Comparison of ENCODE assay signal across 11 cellular contexts in genomic region chr11:128424867-128425285, GRCh38.
DNase-seq lines count a peak whose midpoint lies in the region; ATAC-seq, FAIRE-seq and TF ChIP-seq lines count a peak whose summit lies in the region.
"Had no signal": no experiment of that assay in that cellular context is flagged by ENCODE, and none has a peak within 500 bp of the region (broad histone marks: within the 10 kb centered on the region; RNA-seq: fewer than 3 reads in every experiment).

No MANE protein-coding gene starts in this region.

- H3K79me2 ChIP-seq in HepG2 (ENCODE audit: insufficient read depth, low read length): no peaks in the 10 kb centered on the region

- no peak for TF ChIP-seq RAD21 in HepG2 (CRISPR knock-in tag; IDR thresholded peaks at IDR 0.05)

- H2AFZ ChIP-seq in HepG2 (ENCODE audit: low read length): no peak overlapping the region

- 72 to 80% methylated on average over 5 to 8 of the region's 8 CpGs for WGBS in body of pancreas, 2 donors
- 0% methylated on average over 1 of the region's 8 CpGs for WGBS in HepG2 (ENCODE audit: low lambda C conversion rate)
- WGBS in small intestine, 3 donors: 16 to 47% (median 36%) methylated on average over 8 of the region's 8 CpGs

- intact Hi-C loops in body of pancreas (cut with DNase I): no loop called here
- intact Hi-C loops in HepG2 (cut with micrococcal nuclease; ENCODE audit: unreplicated experiment): loop anchor here (2.0 kb wide), 1 partner anchor 24 kb away; no protein-coding TSS in a partner anchor

- H3K27ac ChIP-seq in body of pancreas: peak overlapping the region in 2 of 4 donors; percentile 58 to 62
- H3K27ac ChIP-seq in HepG2 (ENCODE audit: extremely low read length, insufficient read depth, low read length): peak overlapping the region; percentile 73
- H3K27ac ChIP-seq in small intestine (ENCODE audit: low read depth in 1 of 2, low read length in 1 of 2): peak overlapping the region; percentile 91

- TF ChIP-seq POLR2A in body of pancreas (IDR thresholded peaks at IDR 0.05) (no peak), HepG2 (IDR thresholded peaks at IDR 0.05; ENCODE audit: insufficient read depth in 1 of 2, low read depth in 2 of 2, low read length in 2 of 2) (0 out of 4 replicates have a peak, but pooled peaks of 1 of the 2 experiments have one; percentile 39)

- H3K9me3 ChIP-seq in body of pancreas (no peaks in the 10 kb centered on the region), HepG2 (ENCODE audit: low read length) (no peaks in the 10 kb centered on the region), small intestine (ENCODE audit: control insufficient read depth, low read depth) (no peaks in the 10 kb centered on the region)

- TF ChIP-seq CTCF in body of pancreas (IDR thresholded peaks at IDR 0.05) (no peak), HepG2 (CRISPR knock-in tag; IDR thresholded peaks at IDR 0.05) (no peak)

- H3K9ac ChIP-seq in HepG2 (ENCODE audit: insufficient read depth, low read depth, low read length): peak overlapping the region; percentile 75

- FAIRE-seq in HepG2 (lab: Jason Lieb, UNC) (peak; percentile 49), small intestine (lab: Jason Lieb, UNC) (no peak)

- H3K27me3 ChIP-seq in body of pancreas (no peaks in the 10 kb centered on the region), HepG2 (ENCODE audit: control insufficient read depth in 1 of 2, insufficient read depth in 2 of 2, low read length in 2 of 2) (no peaks in the 10 kb centered on the region), small intestine (ENCODE audit: control insufficient read depth in 2 of 2, insufficient read depth in 2 of 2, low read length in 2 of 2) (no peaks in the 10 kb centered on the region)

- DNase-seq in HT-29 (ENCODE audit: low spot score): peak; percentile 87
- peak; percentile 72 to 82 (median 76) for DNase-seq in body of pancreas
- peak; percentile 84 for DNase-seq in HepG2 (ENCODE audit: low spot score)
- peak; percentile 97 for DNase-seq in small intestine
- no peak for DNase-seq in cerebellar cortex (ENCODE audit: low spot score)
- no peak for DNase-seq in kidney glomerular epithelial cell (lab: John Stamatoyannopoulos, UW)
- DNase-seq: activated gamma-delta T cell treated with Interleukin-2 at 50 U/mL for 16 hours, NCI-H2081 treated with DMSO at 0.1 percent for 48 hours, posterior cingulate gyrus had no signal

- H3K4me3 ChIP-seq in body of pancreas (no peak overlapping the region), HepG2 (replicated peaks in 1 of 3; ENCODE audit: insufficient read depth in 1 of 3, low read depth in 2 of 3, low read length in 3 of 3) (peak overlapping the region; percentile 17 to 56 (median 28); a peak in 5 of 6 replicates), small intestine (ENCODE audit: low read depth in 1 of 2, low read length in 2 of 2) (no peak overlapping the region)

- peak overlapping the region; percentile 75 for H3K4me2 ChIP-seq in HepG2 (ENCODE audit: low read depth, low read length)

- ATAC-seq in body of pancreas (peak; percentile 89), HepG2 (peak; percentile 98), HG03108 (IDR thresholded peaks at IDR 0.05; ENCODE audit: unreplicated experiment) (no peak), GM19324 (IDR thresholded peaks at IDR 0.05; ENCODE audit: low FRiP score, unreplicated experiment) (no peak)

- no TSS peak for BruUV-seq in HepG2 (replicated peaks; lab: Mats Ljungman, UMichigan)

- in situ Hi-C loops in HepG2 (cut with HindIII; ENCODE audit: extremely low pct_ligation_motif_present, low pct_unique_long_range_greater_than_20kb): no loop called here

- POLR2A ChIA-PET in HepG2 (lab: Yijun Ruan, JAX): interaction anchor here (0.7 to 1.7 kb wide), 6 partner anchors 22 to 91 kb away, joined by 3 to 13 read pairs (median 4); no protein-coding TSS in a partner anchor

- TF ChIP-seq EP300 in HepG2 (IDR thresholded peaks at IDR 0.05; ENCODE audit: low read depth in 2 of 2, low read length in 2 of 2): peak in 1 of 2 experiments; percentile 41; a peak in 2 of 4 replicates
- TF ChIP-seq EP300 in HepG2 (CRISPR knock-in tag; IDR thresholded peaks at IDR 0.05; ENCODE audit: borderline replicate concordance): no peak

- CTCF ChIA-PET in HepG2 (lab: Yijun Ruan, JAX; ENCODE audit: low intra/inter-chr PET ratio, low total read pairs): no interaction called here

- H4K20me1 ChIP-seq in HepG2 (ENCODE audit: insufficient read depth, low read length): no peaks in the 10 kb centered on the region

- H3K36me3 ChIP-seq in body of pancreas (replicated peaks in 1 of 2; ENCODE audit: insufficient read depth in 1 of 2, low read depth in 2 of 2): no peaks in the 10 kb centered on the region
- H3K36me3 ChIP-seq in HepG2 (replicated peaks in 1 of 2; ENCODE audit: control insufficient read depth in 1 of 2, insufficient read depth in 2 of 2, low read length in 2 of 2): no peaks in the 10 kb centered on the region
- H3K36me3 ChIP-seq in small intestine (ENCODE audit: control insufficient read depth in 2 of 2, insufficient read depth in 2 of 2, low read length in 2 of 2): no peaks in the 10 kb centered on the region

- H3K4me1 ChIP-seq in body of pancreas: peaks cover 13% of the 10 kb centered on the region
- H3K4me1 ChIP-seq in HepG2 (ENCODE audit: insufficient read depth, low read length): peaks cover 20% of the 10 kb centered on the region
- H3K4me1 ChIP-seq in small intestine (ENCODE audit: control insufficient read depth in 2 of 2, insufficient read depth in 1 of 2, low read depth in 1 of 2, low read length in 1 of 2): peaks cover 0 to 5% of the 10 kb centered on the region in 2 donors

TF ChIP-seq in HepG2, 621 proteins besides CTCF, POLR2A, EP300 and RAD21 (continues in another document):
- TF ChIP-seq MXD1 (CRISPR knock-in tag; IDR thresholded peaks at IDR 0.05): no peak
- TF ChIP-seq FOXJ3 (CRISPR knock-in tag; IDR thresholded peaks at IDR 0.05; ENCODE audit: borderline replicate concordance): peak; percentile 86
- no peak for TF ChIP-seq SKIL (CRISPR knock-in tag; IDR thresholded peaks at IDR 0.05; ENCODE audit: borderline replicate concordance)
- no peak for TF ChIP-seq ZKSCAN5 (CRISPR knock-in tag; IDR thresholded peaks at IDR 0.05)
- TF ChIP-seq HIC2 (CRISPR knock-in tag; IDR thresholded peaks at IDR 0.05; ENCODE audit: low read depth): peak; percentile 58; the same call in 1 of the 2 replicates
- TF ChIP-seq ESRRA (CRISPR knock-in tag; IDR thresholded peaks at IDR 0.05; ENCODE audit: low read depth): peak; percentile 70; the same call in 1 of the 2 replicates
- TF ChIP-seq ZNF709 (CRISPR knock-in tag; IDR thresholded peaks at IDR 0.05): 0 out of 2 replicates have a peak, but pooled peaks have one; percentile 23
- TF ChIP-seq ZNF563 (CRISPR knock-in tag; IDR thresholded peaks at IDR 0.05): peak; percentile 82
- TF ChIP-seq CREM (IDR thresholded peaks at IDR 0.05): 0 out of 2 replicates have a peak, but pooled peaks have one; percentile 15
- TF ChIP-seq CREM (CRISPR knock-in tag; IDR thresholded peaks at IDR 0.05): no peak
- peak; percentile 77 to 93 for TF ChIP-seq NR2F1 (CRISPR knock-in tag; IDR thresholded peaks at IDR 0.05)
- TF ChIP-seq RXRB (CRISPR knock-in tag; IDR thresholded peaks at IDR 0.05; ENCODE audit: borderline replicate concordance): 0 out of 2 replicates have a peak, but pooled peaks have one; percentile 6
- TF ChIP-seq ZNF878 (CRISPR knock-in tag; IDR thresholded peaks at IDR 0.05): no peak

Comparison
In these comparisons a context has a peak if more than half of its experiments do, and no peak if none do; other contexts are left out.
1. DNase-seq: peak in HT-29 (single experiment), body of pancreas (4 of 4), HepG2 (single experiment) and small intestine (single experiment); none in cerebellar cortex (single experiment) and kidney glomerular epithelial cell (single experiment).
2. ATAC-seq: peak in body of pancreas (single experiment) and HepG2 (single experiment); none in HG03108 (single experiment) and GM19324 (single experiment).
3. H3K4me3 ChIP-seq: peak in HepG2 (3 of 3); none in body of pancreas (0 of 2) and small intestine (0 of 2).